ENCODE assay signal across 1 cellular context in genomic region chr1:116316373-116316772, GRCh38.
TF ChIP-seq lines count a peak whose summit lies in the region.

No MANE protein-coding gene starts in this region.

TF ChIP-seq in HepG2, 621 proteins besides CTCF, POLR2A, EP300 and RAD21 (continued from another document):
- TF ChIP-seq FIP1L1 (IDR thresholded peaks at IDR 0.05; ENCODE audit: borderline replicate concordance, insufficient read depth, low read depth, low read length) (no peak), ZNF552 (CRISPR knock-in tag; IDR thresholded peaks at IDR 0.05; ENCODE audit: borderline replicate concordance) (no peak), ZNF503 (CRISPR knock-in tag; IDR thresholded peaks at IDR 0.05) (0 out of 2 replicates have a peak, but pooled peaks have one; percentile 28), ZNF75D (CRISPR knock-in tag; IDR thresholded peaks at IDR 0.05; ENCODE audit: borderline replicate concordance) (no peak), NFYB (CRISPR knock-in tag; IDR thresholded peaks at IDR 0.05) (no peak), PCBP2 (optimal IDR thresholded peaks at IDR 0.05; ENCODE audit: low read depth, low read length, poor library complexity, severe bottlenecking) (no peak), MXD3 (CRISPR knock-in tag; IDR thresholded peaks at IDR 0.05) (no peak), TBX3 (IDR thresholded peaks at IDR 0.05; ENCODE audit: borderline replicate concordance) (no peak), ZNF709 (CRISPR knock-in tag; IDR thresholded peaks at IDR 0.05) (no peak), SSRP1 (CRISPR knock-in tag; IDR thresholded peaks at IDR 0.05) (no peak), SP5 (CRISPR knock-in tag; IDR thresholded peaks at IDR 0.05; ENCODE audit: borderline replicate concordance, low read depth) (no peak), ZKSCAN8 (CRISPR knock-in tag; IDR thresholded peaks at IDR 0.05; ENCODE audit: borderline replicate concordance) (0 out of 2 replicates have a peak, but pooled peaks have one; percentile 22), ZNF891 (CRISPR knock-in tag; IDR thresholded peaks at IDR 0.05) (no peak)
- TF ChIP-seq, protein P1, sequence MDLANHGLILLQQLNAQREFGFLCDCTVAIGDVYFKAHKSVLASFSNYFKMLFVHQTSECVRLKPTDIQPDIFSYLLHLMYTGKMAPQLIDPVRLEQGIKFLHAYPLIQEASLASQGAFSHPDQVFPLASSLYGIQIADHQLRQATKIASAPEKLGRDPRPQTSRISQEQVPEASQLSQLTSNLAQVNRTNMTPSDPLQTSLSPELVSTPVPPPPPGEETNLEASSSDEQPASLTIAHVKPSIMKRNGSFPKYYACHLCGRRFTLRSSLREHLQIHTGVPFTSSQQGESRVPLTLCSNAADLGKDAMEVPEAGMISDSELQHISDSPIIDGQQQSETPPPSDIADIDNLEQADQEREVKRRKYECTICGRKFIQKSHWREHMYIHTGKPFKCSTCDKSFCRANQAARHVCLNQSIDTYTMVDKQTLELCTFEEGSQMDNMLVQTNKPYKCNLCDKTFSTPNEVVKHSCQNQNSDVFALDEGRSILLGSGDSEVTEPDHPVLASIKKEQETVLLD (CRISPR knock-in tag; IDR thresholded peaks at IDR 0.05; ENCODE audit: low read depth), result no peak
TF ChIP-seq in HepG2: peak in this region for 78.
